In the genomic region with DNA sequence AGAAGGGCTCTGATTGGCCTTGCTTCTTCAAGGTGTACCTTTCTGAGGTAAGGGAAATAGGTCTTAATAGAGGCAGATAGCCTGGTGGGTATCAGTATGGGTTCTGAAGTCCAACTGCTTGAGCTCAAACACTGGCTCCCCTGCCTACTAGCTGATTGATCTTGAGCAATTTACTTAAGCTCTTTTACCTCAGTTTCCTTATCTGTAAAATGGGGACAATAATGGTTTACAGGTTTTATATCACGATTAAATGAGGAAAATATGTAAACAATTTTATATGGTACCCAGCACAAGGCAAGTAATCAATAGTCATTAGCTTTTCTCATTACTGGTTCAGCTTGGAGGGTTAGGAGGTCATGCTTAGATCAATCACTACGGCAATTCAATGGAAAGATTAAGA, we compare ENCODE assay signal across 7 cellular contexts.
"Had no signal": no experiment of that assay in that cellular context is flagged by ENCODE, and none has a peak within 500 bp of the region (broad histone marks: within the 10 kb centered on the region; RNA-seq: fewer than 3 reads in every experiment).

No MANE protein-coding gene starts in this region.

- H3K9ac ChIP-seq: KMS-11 had no signal

- H3K27ac ChIP-seq: HL-60, KMS-11 had no signal

- FAIRE-seq: HepG2, HTR-8/SVneo had no signal

- DNase-seq: IMR-90, KBM-7, KG1 had no signal

- ATAC-seq: HepG2 had no signal

- H3K4me2 ChIP-seq: KMS-11 had no signal
